In the genomic region with DNA sequence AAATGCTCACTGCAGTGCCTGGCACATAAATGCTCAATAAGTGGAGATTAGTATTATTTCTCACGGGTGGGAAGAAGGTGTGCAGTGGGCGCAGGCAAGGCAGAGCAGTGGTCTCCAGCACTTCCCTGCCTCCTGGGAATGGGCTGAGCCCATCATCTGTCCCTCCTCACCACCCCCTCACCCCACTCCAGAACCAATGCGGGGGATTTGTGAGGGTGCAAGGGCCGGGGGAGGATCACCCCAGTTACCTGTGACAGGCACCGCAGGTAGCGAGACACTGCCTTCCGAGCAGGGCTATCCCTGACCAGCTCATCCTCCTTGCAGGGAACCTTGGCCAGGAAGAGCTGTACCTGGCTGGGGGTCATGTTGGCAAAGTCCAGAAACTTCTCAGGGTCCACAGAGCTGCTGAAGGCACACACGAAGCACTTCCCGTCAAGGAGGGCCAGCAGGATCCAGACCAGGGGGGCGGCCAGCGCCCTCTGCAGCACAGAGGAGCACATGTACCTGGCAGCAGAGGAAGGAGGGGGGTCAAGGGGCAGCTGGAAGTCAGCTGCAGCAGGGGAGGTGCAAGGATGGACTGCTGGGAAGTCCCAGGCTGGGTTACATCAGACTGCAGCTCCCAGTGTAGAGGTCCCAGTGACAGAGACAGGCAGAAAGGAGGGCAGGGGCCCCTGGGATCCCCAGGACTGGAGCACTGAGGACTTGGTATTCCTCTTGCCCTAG, we compare ENCODE assay signal across 9 cellular contexts. TPM values are rescaled to one million over a fixed set of nuclear protein-coding genes. Genes with fewer than 3 reads are reported as not detected.
DNase-seq lines count a peak whose midpoint lies in the region; ATAC-seq and TF ChIP-seq lines count a peak whose summit lies in the region.
"Had no signal": no experiment of that assay in that cellular context is flagged by ENCODE, and none has a peak within 500 bp of the region (broad histone marks: within the 10 kb centered on the region; RNA-seq: fewer than 3 reads in every experiment).

No MANE protein-coding gene starts in this region.

- TF ChIP-seq CTCF in WERI-Rb-1 (IDR thresholded peaks at IDR 0.05; ENCODE audit: low read depth, low read length) = peak; percentile 91

- no CpG with 5 or more reads among the region's 11 CpGs for WGBS in mesendoderm (ENCODE audit: extremely low coverage, insufficient coverage, low lambda C conversion rate)

- H4K8ac ChIP-seq in mesendoderm (ENCODE audit: low read depth, low read length) = no peak overlapping the region

- H3K4me3 ChIP-seq in WERI-Rb-1 (ENCODE audit: low read depth, low read length) (no peak overlapping the region), mesendoderm (ENCODE audit: low read length) (no peak overlapping the region)

- peak overlapping the region; percentile 70 for H3K56ac ChIP-seq in mesendoderm (ENCODE audit: low read length)

- no peak overlapping the region for H3K4ac ChIP-seq in mesendoderm (ENCODE audit: low read depth, low read length)

- peak overlapping the region; percentile 44 for H3K18ac ChIP-seq in mesendoderm (ENCODE audit: low read length)

- no peak overlapping the region for H3K4me2 ChIP-seq in mesendoderm (ENCODE audit: low read length)

- no peak overlapping the region for H2BK15ac ChIP-seq in mesendoderm (replicated peaks; ENCODE audit: low read depth)

- no peak overlapping the region for H3K27ac ChIP-seq in WERI-Rb-1
- no peak overlapping the region for H3K27ac ChIP-seq in mesendoderm (ENCODE audit: low read depth, low read length)

- H2BK5ac ChIP-seq in mesendoderm (ENCODE audit: low read length) = no peak overlapping the region

- H2BK120ac ChIP-seq in mesendoderm (ENCODE audit: low read depth, low read length) = no peak overlapping the region

- no peaks in the 10 kb centered on the region for H3K9me3 ChIP-seq in WERI-Rb-1 (ENCODE audit: severe bottlenecking)

- H3K36me3 ChIP-seq in WERI-Rb-1 (no peaks in the 10 kb centered on the region), mesendoderm (ENCODE audit: control insufficient read depth, insufficient read depth, low read length) (no peaks in the 10 kb centered on the region)

- ATAC-seq in HG02885 (IDR thresholded peaks at IDR 0.05; ENCODE audit: poor library complexity, unreplicated experiment) (peak; percentile 52), HG03280 (IDR thresholded peaks at IDR 0.05; ENCODE audit: unreplicated experiment) (no peak), GM21717 (IDR thresholded peaks at IDR 0.05; ENCODE audit: unreplicated experiment) (no peak)

- peaks cover 6% of the 10 kb centered on the region for H3K4me1 ChIP-seq in mesendoderm (ENCODE audit: control insufficient read depth, low read depth, low read length)

- H3K9ac ChIP-seq in mesendoderm (ENCODE audit: low read length) = peak overlapping the region; percentile 37

- no peak overlapping the region for H4K5ac ChIP-seq in mesendoderm (ENCODE audit: low read length)

- no peaks in the 10 kb centered on the region for H3K79me2 ChIP-seq in mesendoderm (ENCODE audit: control insufficient read depth, insufficient read depth, low read length)

- no peak overlapping the region for H3K23ac ChIP-seq in mesendoderm (ENCODE audit: low read length)

- H2AK5ac ChIP-seq in mesendoderm (ENCODE audit: low read length) = no peak overlapping the region

- H3K79me1 ChIP-seq in mesendoderm (ENCODE audit: low read length) = no peaks in the 10 kb centered on the region

- peak; percentile 7 for DNase-seq in DMS 273 (lab: John Stamatoyannopoulos, UW; ENCODE audit: unreplicated experiment)
- DNase-seq in DMS 273 treated with DMSO at 0.1 percent for 48 hours (lab: John Stamatoyannopoulos, UW) = no peak
- DNase-seq in WERI-Rb-1 = peak; percentile 81
- DNase-seq in mesendoderm = peak; percentile 90
- DNase-seq in NCI-H1436 (lab: John Stamatoyannopoulos, UW) = no peak
- DNase-seq: activated CD4-positive, alpha-beta T cell treated with anti-CD3 and anti-CD28 coated beads, Interleukin-2, amount 50 U/mL, for 48 hours had no signal

- H3K27me3 ChIP-seq in WERI-Rb-1 (ENCODE audit: insufficient read depth, low read depth, severe bottlenecking) (no peaks in the 10 kb centered on the region), mesendoderm (ENCODE audit: insufficient read depth, low read length, poor library complexity) (no peaks in the 10 kb centered on the region)

RNA-seq across cellular contexts. Expression of gene CALHM3, which starts 2.8 kb away (rescaled TPM):
- polyA plus RNA-seq in mesendoderm (2013, experiment 1 of 2) = 0.18 TPM
- 0.21 TPM for polyA plus RNA-seq in mesendoderm (2013, experiment 2 of 2)

RNA-seq across cellular contexts. Expression of gene NEURL1, which starts 17.3 kb away (rescaled TPM):
- 0.20 TPM for polyA plus RNA-seq in mesendoderm (2013, experiment 1 of 2)
- 0.20 TPM for polyA plus RNA-seq in mesendoderm (2013, experiment 2 of 2)

RNA-seq across cellular contexts. Expression of gene CALHM1, which starts 17.5 kb away (rescaled TPM):
- polyA plus RNA-seq in mesendoderm (2013, experiment 1 of 2) = 0.07 TPM
- polyA plus RNA-seq in mesendoderm (2013, experiment 2 of 2) = 0.08 TPM

RNA-seq across cellular contexts. Expression of gene CALHM2, which starts 24.0 kb away (rescaled TPM):
- polyA plus RNA-seq in mesendoderm (2013, experiment 1 of 2) = 1.8 TPM
- 1.8 TPM for polyA plus RNA-seq in mesendoderm (2013, experiment 2 of 2)

Comparison
In these comparisons a context has a peak if more than half of its experiments do, and no peak if none do; other contexts are left out.
1. DNase-seq: peak in DMS 273 (single experiment), WERI-Rb-1 (single experiment) and mesendoderm (single experiment); none in DMS 273 treated with DMSO at 0.1 percent for 48 hours (single experiment) and NCI-H1436 (single experiment).